Comparison of ENCODE assay signal across 23 cellular contexts in the genomic region with DNA sequence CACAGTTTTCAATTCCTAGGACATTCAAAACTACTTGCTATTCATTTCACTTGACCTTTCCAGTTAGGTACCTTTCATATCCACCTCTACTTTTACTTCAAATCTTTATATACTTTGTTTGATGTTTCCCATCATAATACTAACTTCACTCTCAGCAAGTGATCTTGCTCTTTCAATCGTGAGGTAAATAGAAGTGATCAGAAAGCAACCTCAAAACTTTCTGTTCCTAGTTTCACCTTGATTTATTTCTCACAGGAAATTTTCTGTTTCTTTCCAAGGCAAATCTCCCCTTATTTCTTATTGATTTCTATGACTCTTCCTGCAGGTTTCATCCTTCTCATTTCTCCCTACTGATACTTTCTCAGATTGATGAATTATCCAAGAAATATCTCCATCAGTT.
"Had no signal": no experiment of that assay in that cellular context is flagged by ENCODE, and none has a peak within 500 bp of the region (broad histone marks: within the 10 kb centered on the region; RNA-seq: fewer than 3 reads in every experiment).

No MANE protein-coding gene starts in this region.

- H3K27ac ChIP-seq: foreskin keratinocyte, left ventricle myocardium inferior, lower lobe of right lung, spleen, stomach, thoracic aorta, transverse colon had no signal

- H3K27me3 Mint-ChIP-seq: dendritic cell treated with granulocyte-macrophage colony-stimulating factor and Interleukin-4, amounts not matched to agents 40 ng/mL and 50 ng/mL, for 4 days; memory B cell; stimulated activated naive B cell treated with anti-CD40 and anti-IgM and Interleukin-4, amounts not matched to agents 10 μg/mL and 1 μg/mL and 100 μg/mL, for 72 hours had no signal

- H3K4me1 Mint-ChIP-seq: endodermal cell; memory B cell; mesothelial cell of epicardium; natural killer cell; neural crest cell; stimulated activated naive B cell treated with anti-CD40 and anti-IgM and Interleukin-4, amounts not matched to agents 10 μg/mL and 1 μg/mL and 100 μg/mL, for 72 hours had no signal

- H3K36me3 Mint-ChIP-seq: memory B cell; mesothelial cell of epicardium; stimulated activated naive B cell treated with anti-CD40 and anti-IgM and Interleukin-4, amounts not matched to agents 10 μg/mL and 1 μg/mL and 100 μg/mL, for 72 hours had no signal

- H3K9me3 Mint-ChIP-seq: dendritic cell treated with granulocyte-macrophage colony-stimulating factor and Interleukin-4, amounts not matched to agents 40 ng/mL and 50 ng/mL, for 4 days had no signal

- H3K27ac Mint-ChIP-seq: dendritic cell treated with granulocyte-macrophage colony-stimulating factor and Interleukin-4, amounts not matched to agents 40 ng/mL and 50 ng/mL, for 4 days; endodermal cell; memory B cell; mesothelial cell of epicardium; natural killer cell; stimulated activated naive B cell treated with anti-CD40 and anti-IgM and Interleukin-4, amounts not matched to agents 10 μg/mL and 1 μg/mL and 100 μg/mL, for 72 hours had no signal

- H3K4me3 Mint-ChIP-seq: dendritic cell treated with granulocyte-macrophage colony-stimulating factor and Interleukin-4, amounts not matched to agents 40 ng/mL and 50 ng/mL, for 4 days; endodermal cell; memory B cell; mesothelial cell of epicardium; natural killer cell; neural crest cell; stimulated activated naive B cell treated with anti-CD40 and anti-IgM and Interleukin-4, amounts not matched to agents 10 μg/mL and 1 μg/mL and 100 μg/mL, for 72 hours had no signal

- ATAC-seq: foreskin keratinocyte; left cardiac atrium; lower lobe of right lung; natural killer cell; sciatic nerve; stimulated activated naive B cell treated with anti-CD40 and anti-IgM and Interleukin-4, amounts not matched to agents 10 μg/mL and 1 μg/mL and 100 μg/mL, for 72 hours had no signal

- DNase-seq: endodermal cell; erythroblast; foreskin keratinocyte; kidney; left cardiac atrium; left ventricle myocardium inferior; lower lobe of right lung; natural killer cell; posterior cingulate gyrus; spleen; stimulated activated CD4-positive, alpha-beta T cell treated with anti-CD3 and anti-CD28 coated beads, Interleukin-15, amount 100 ng/mL, for 24 hours; stimulated activated CD4-positive, alpha-beta T cell treated with anti-CD3 and anti-CD28 coated beads, Interleukin-1b, Interleukin-23, amount 100 ng/mL, for 48 hours; stimulated activated CD4-positive, alpha-beta T cell treated with anti-CD3 and anti-CD28 coated beads, Interleukin-4, amount 100 ng/mL, for 24 hours; stimulated activated naive B cell treated with anti-CD40 and anti-IgM and Interleukin-4, amounts not matched to agents 10 μg/mL and 1 μg/mL and 100 μg/mL, for 72 hours; stomach; substantia nigra; transverse colon had no signal
